ENCODE assay signal across 33 cellular contexts in the genomic region with DNA sequence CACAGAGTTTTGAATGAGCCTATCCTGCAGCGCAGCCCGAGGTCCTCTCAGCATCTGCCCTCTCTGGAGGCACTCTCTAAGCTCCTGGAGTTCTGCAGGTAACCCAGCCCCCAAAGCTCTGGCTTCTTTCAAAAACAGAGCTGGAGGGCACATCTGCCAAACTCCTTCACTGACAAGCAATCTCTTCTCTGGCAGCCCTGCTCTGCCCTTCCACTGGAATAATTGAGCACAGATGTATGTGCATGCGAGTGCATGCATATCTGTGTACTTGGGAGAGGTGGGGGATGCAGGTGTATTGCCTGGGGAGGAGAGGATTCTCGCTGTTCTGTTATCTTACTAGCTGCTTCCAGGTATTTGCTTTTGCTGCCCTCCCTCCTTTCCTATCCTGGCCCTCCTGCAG. TPM values are rescaled to one million over a fixed set of nuclear protein-coding genes. Genes with fewer than 3 reads are reported as not detected.
"Had no signal": no experiment of that assay in that cellular context is flagged by ENCODE, and none has a peak within 500 bp of the region (broad histone marks: within the 10 kb centered on the region; RNA-seq: fewer than 3 reads in every experiment).

No MANE protein-coding gene starts in this region.

- H3K36me3 ChIP-seq: brain microvascular endothelial cell, SJCRH30 had no signal

- H3K4me3 Mint-ChIP-seq: activated B cell treated with CpG ODN at 0.5 μM for 24 hours; activated CD4-positive, alpha-beta memory T cell treated with anti-CD3 and anti-CD28 coated beads for 36 hours; activated CD8-positive, alpha-beta memory T cell treated with anti-CD3 and anti-CD28 coated beads, Interleukin-2, amount 10 ng/mL, durations not matched to agents 7 days and 5 days; activated naive CD4-positive, alpha-beta T cell treated with anti-CD3 and anti-CD28 coated beads, Interleukin-2, amount 10 ng/mL, durations not matched to agents 7 days and 5 days; activated naive CD8-positive, alpha-beta T cell; activated naive CD8-positive, alpha-beta T cell treated with anti-CD3 and anti-CD28 coated beads, Interleukin-2, amount 50 U/mL, for 24 hours had no signal

- H3K27me3 Mint-ChIP-seq: activated B cell treated with CpG ODN at 0.5 μM for 24 hours; activated CD4-positive, alpha-beta memory T cell treated with anti-CD3 and anti-CD28 coated beads for 36 hours; activated CD8-positive, alpha-beta memory T cell treated with anti-CD3 and anti-CD28 coated beads, Interleukin-2, amount 10 ng/mL, durations not matched to agents 7 days and 5 days; activated naive CD4-positive, alpha-beta T cell treated with anti-CD3 and anti-CD28 coated beads, Interleukin-2, amount 10 ng/mL, durations not matched to agents 7 days and 5 days; activated naive CD8-positive, alpha-beta T cell; activated naive CD8-positive, alpha-beta T cell treated with anti-CD3 and anti-CD28 coated beads, Interleukin-2, amount 50 U/mL, for 24 hours had no signal

- H3K4me1 Mint-ChIP-seq: activated B cell treated with CpG ODN at 0.5 μM for 24 hours; activated CD8-positive, alpha-beta memory T cell treated with anti-CD3 and anti-CD28 coated beads, Interleukin-2, amount 10 ng/mL, durations not matched to agents 7 days and 5 days; activated naive CD4-positive, alpha-beta T cell treated with anti-CD3 and anti-CD28 coated beads, Interleukin-2, amount 10 ng/mL, durations not matched to agents 7 days and 5 days; activated naive CD8-positive, alpha-beta T cell treated with anti-CD3 and anti-CD28 coated beads, Interleukin-2, amount 50 U/mL, for 24 hours had no signal

- H3K4me3 ChIP-seq: coronary artery, SJCRH30 had no signal

- ATAC-seq: activated CD8-positive, alpha-beta memory T cell treated with anti-CD3 and anti-CD28 coated beads, Interleukin-2, amount 10 ng/mL, durations not matched to agents 7 days and 5 days; activated naive CD8-positive, alpha-beta T cell treated with anti-CD3 and anti-CD28 coated beads, Interleukin-2, amount 50 U/mL, for 24 hours; Panc1 had no signal

- H3K27ac Mint-ChIP-seq: activated B cell treated with CpG ODN at 0.5 μM for 24 hours; activated CD4-positive, alpha-beta memory T cell treated with anti-CD3 and anti-CD28 coated beads for 36 hours; activated CD8-positive, alpha-beta memory T cell treated with anti-CD3 and anti-CD28 coated beads, Interleukin-2, amount 10 ng/mL, durations not matched to agents 7 days and 5 days; activated naive CD4-positive, alpha-beta T cell treated with anti-CD3 and anti-CD28 coated beads, Interleukin-2, amount 10 ng/mL, durations not matched to agents 7 days and 5 days; activated naive CD8-positive, alpha-beta T cell; activated naive CD8-positive, alpha-beta T cell treated with anti-CD3 and anti-CD28 coated beads, Interleukin-2, amount 50 U/mL, for 24 hours had no signal

- H3K4me1 ChIP-seq: SJCRH30 had no signal

- H3K9me3 ChIP-seq: SJCRH30 had no signal

- H3K27ac ChIP-seq: brain microvascular endothelial cell, coronary artery, SJCRH30 had no signal

- H3K27me3 ChIP-seq: brain microvascular endothelial cell, SJCRH30 had no signal

- DNase-seq: activated B cell treated with CpG ODN at 0.5 μM for 24 hours; activated CD4-positive, alpha-beta memory T cell treated with anti-CD3 and anti-CD28 coated beads for 36 hours; activated CD4-positive, alpha-beta T cell treated with anti-CD3 and anti-CD28 coated beads for 4 hours; activated CD4-positive, alpha-beta T cell treated with anti-CD3 and anti-CD28 coated beads, Interleukin-2, amount 50 U/mL, for 1 hour; activated CD4-positive, CD25-positive, alpha-beta regulatory T cell treated with anti-CD3 and anti-CD28 coated beads, Interleukin-2, amount 50 U/mL, for 72 hours; activated CD8-positive, alpha-beta memory T cell treated with anti-CD3 and anti-CD28 coated beads for 24 hours; activated CD8-positive, alpha-beta memory T cell treated with anti-CD3 and anti-CD28 coated beads, Interleukin-2, amount 10 ng/mL, durations not matched to agents 7 days and 5 days; activated CD8-positive, alpha-beta memory T cell treated with anti-CD3 and anti-CD28 coated beads, Interleukin-2, amount 50 U/mL, for 48 hours; activated effector memory CD4-positive, alpha-beta T cell treated with Interleukin-2 at 50 U/mL for 16 hours; activated naive CD4-positive, alpha-beta T cell treated with anti-CD3 and anti-CD28 coated beads, Interleukin-2, amount 10 ng/mL, durations not matched to agents 7 days and 5 days; activated naive CD8-positive, alpha-beta T cell treated with anti-CD3 and anti-CD28 coated beads, Interleukin-2, amount 50 U/mL, for 24 hours; activated T-cell treated with anti-CD3 and anti-CD28 coated beads, Interleukin-2, amount 50 U/mL, for 48 hours; aorta; brain microvascular endothelial cell; Karpas-422; KBM-7; NCI-H1105; NCI-H1417 treated with DMSO at 0.1 percent for 48 hours; NCI-H1694 treated with DMSO at 0.1 percent for 48 hours; NCI-H2029; NCI-H226; NCI-H446 treated with DMSO at 0.1 percent for 48 hours; NCI-H524; SHP77; SJCRH30; SW 1271 had no signal

- H3K36me3 Mint-ChIP-seq: activated CD4-positive, alpha-beta memory T cell treated with anti-CD3 and anti-CD28 coated beads for 36 hours; activated CD8-positive, alpha-beta memory T cell treated with anti-CD3 and anti-CD28 coated beads, Interleukin-2, amount 10 ng/mL, durations not matched to agents 7 days and 5 days; activated naive CD4-positive, alpha-beta T cell treated with anti-CD3 and anti-CD28 coated beads, Interleukin-2, amount 10 ng/mL, durations not matched to agents 7 days and 5 days had no signal

RNA-seq across cellular contexts. Expression of gene PLP1, which starts 22.2 kb away (rescaled TPM):
- total RNA-seq: activated B cell treated with CpG ODN at 0.5 μM for 24 hours; activated CD4-positive, alpha-beta memory T cell treated with anti-CD3 and anti-CD28 coated beads for 36 hours; activated CD8-positive, alpha-beta memory T cell treated with anti-CD3 and anti-CD28 coated beads, Interleukin-2, amount 10 ng/mL, durations not matched to agents 7 days and 5 days; MCF 10A; SJCRH30; T-helper 1 cell treated with Interleukin-12 subunit alpha and Interleukin-12 subunit beta and Interleukin-4 antibody, amounts not matched to agents 30 ng/mL and 1 ng/mL, for 36 hours; T-helper 2 cell treated with Interferon-gamma antibody and Interleukin-4, amounts not matched to agents 100 ng/mL and 5 ng/mL, for 36 hours had no signal

RNA-seq across cellular contexts. Expression of gene TMEM31, which starts 43.7 kb away (rescaled TPM):
- total RNA-seq: activated B cell treated with CpG ODN at 0.5 μM for 24 hours; activated CD8-positive, alpha-beta memory T cell treated with anti-CD3 and anti-CD28 coated beads, Interleukin-2, amount 10 ng/mL, durations not matched to agents 7 days and 5 days; aorta; MCF 10A; RPMI7951; SJCRH30; T-helper 1 cell treated with Interleukin-12 subunit alpha and Interleukin-12 subunit beta and Interleukin-4 antibody, amounts not matched to agents 30 ng/mL and 1 ng/mL, for 36 hours; T-helper 2 cell treated with Interferon-gamma antibody and Interleukin-4, amounts not matched to agents 100 ng/mL and 5 ng/mL, for 36 hours had no signal
